In genomic region chr21:42337830-42338729, GRCh38 we compare ENCODE assay signal across 8 cellular contexts. TPM values are rescaled to one million over a fixed set of nuclear protein-coding genes. Genes with fewer than 3 reads are reported as not detected.
DNase-seq lines count a peak whose midpoint lies in the region; ATAC-seq and TF ChIP-seq lines count a peak whose summit lies in the region.

No MANE protein-coding gene starts in this region.

- no peak overlapping the region for H3K4me3 ChIP-seq in hepatocyte
- H3K4me3 ChIP-seq in gastrocnemius medialis = peak overlapping the region in 1 of 4 donors; percentile 30

- no peaks in the 10 kb centered on the region for H3K79me2 ChIP-seq in hepatocyte

- WGBS in hepatocyte (ENCODE audit: low lambda C conversion rate, missing lambda C conversion rate) = 57% methylated on average over 23 of the region's 23 CpGs

- H3K9me2 ChIP-seq in hepatocyte (replicated peaks; ENCODE audit: insufficient read depth) = no peaks in the 10 kb centered on the region

- in situ Hi-C loops in gastrocnemius medialis (cut with MboI; ENCODE audit: low sequenced_read_pairs in 4 of 4) = loop anchor here in 1 of 4 donors (25.0 kb wide), 1 partner anchor 99 kb away; no protein-coding TSS in a partner anchor

- ATAC-seq in gastrocnemius medialis (peak; percentile 69 to 89), GM18498 (IDR thresholded peaks at IDR 0.05; ENCODE audit: unreplicated experiment) (no peak), HG02759 (IDR thresholded peaks at IDR 0.05; ENCODE audit: unreplicated experiment) (no peak)

- no peak overlapping the region for H2AFZ ChIP-seq in hepatocyte

- intact Hi-C loops in gastrocnemius medialis (cut with DNase I; ENCODE audit: low total_unique reads) = loop anchor here (10.0 kb wide), 1 partner anchor 197 kb away; no protein-coding TSS in a partner anchor

- H3K27me3 ChIP-seq in hepatocyte (no peaks in the 10 kb centered on the region), gastrocnemius medialis (peaks cover 7 to 18% (median 8%) of the 10 kb centered on the region in 3 donors)

- TF ChIP-seq POLR2A in gastrocnemius medialis (IDR thresholded peaks at IDR 0.05) = no peak

- H4K20me1 ChIP-seq in hepatocyte (ENCODE audit: insufficient read depth, poor library complexity, severe bottlenecking) = no peaks in the 10 kb centered on the region

- H3K36me3 ChIP-seq in hepatocyte (replicated peaks; ENCODE audit: insufficient read depth, low read depth) (no peaks in the 10 kb centered on the region), gastrocnemius medialis (no peaks in the 10 kb centered on the region)

- peak overlapping the region; percentile 28 for H3K4me2 ChIP-seq in hepatocyte

- peak; percentile 58 for TF ChIP-seq CTCF in hepatocyte (IDR thresholded peaks at IDR 0.05; ENCODE audit: poor library complexity)
- TF ChIP-seq CTCF in gastrocnemius medialis (IDR thresholded peaks at IDR 0.05 in 4 of 5, conservative IDR thresholded peaks at IDR 0.05 in 1 of 5) = peak in 3 of 5 experiments; percentile 45 to 62 (median 50)

- DNase-seq in GF-D8 (lab: John Stamatoyannopoulos, UW) (peak; percentile 34), NCI-H1417 treated with DMSO at 0.1 percent for 48 hours (lab: John Stamatoyannopoulos, UW) (peak; percentile 72), T-helper 2 cell (peak; percentile 51 to 81 (median 73)), amygdala (lab: John Stamatoyannopoulos, UW) (peak in 41 of 56 donors; percentile 5 to 73 (median 42)), hepatocyte (ENCODE audit: low spot score) (peak; percentile 88), gastrocnemius medialis (peak; percentile 18 to 42)

- H3K9me3 ChIP-seq in hepatocyte (ENCODE audit: low read depth) (no peaks in the 10 kb centered on the region), gastrocnemius medialis (no peaks in the 10 kb centered on the region)

- peaks cover 6% of the 10 kb centered on the region for H3K4me1 ChIP-seq in hepatocyte (ENCODE audit: insufficient read depth)
- H3K4me1 ChIP-seq in gastrocnemius medialis = no peaks in the 10 kb centered on the region

- H3K27ac ChIP-seq in hepatocyte = peak overlapping the region; percentile 86
- no peak overlapping the region for H3K27ac ChIP-seq in gastrocnemius medialis

RNA-seq across cellular contexts. Expression of gene TFF2, which starts 12.7 kb away (rescaled TPM):
- total RNA-seq in hepatocyte (15.5 and 23.9 TPM in 2 replicates), gastrocnemius medialis (not detected)
- 28.1 and 58.7 TPM in 2 replicates for polyA plus RNA-seq in hepatocyte

RNA-seq across cellular contexts. Expression of gene TFF3, which starts 22.9 kb away (rescaled TPM):
- 84.4 and 92.0 TPM in 2 replicates for total RNA-seq in hepatocyte
- 589 and 696 TPM in 2 replicates for polyA plus RNA-seq in hepatocyte
- 1 to 10 TPM in 1 of 4 donors, under 1 TPM in 3; 0.64 to 4.7 (median 0.89) TPM for total RNA-seq in gastrocnemius medialis

RNA-seq across cellular contexts. Expression of gene TFF1, which starts 28.3 kb away (rescaled TPM):
- total RNA-seq in hepatocyte (57.4 and 84.2 TPM in 2 replicates), gastrocnemius medialis (not detected)
- polyA plus RNA-seq in hepatocyte = 140 and 221 TPM in 2 replicates

RNA-seq across cellular contexts. Expression of gene TMPRSS3, which starts 57.8 kb away (rescaled TPM):
- total RNA-seq in hepatocyte = 1.4 and 1.7 TPM in 2 replicates
- 1.4 and 1.5 TPM in 2 replicates for polyA plus RNA-seq in hepatocyte
- total RNA-seq in gastrocnemius medialis = not detected

Comparison
In these comparisons a context has a peak if more than half of its experiments do, and no peak if none do; other contexts are left out.
1. DNase-seq: peak in every context shown above with its lines; median percentile 88 in hepatocyte; 73 in T-helper 2 cell; 72 in NCI-H1417 treated with DMSO at 0.1 percent for 48 hours; 42 in amygdala; 34 in GF-D8; 30 in gastrocnemius medialis.
2. ATAC-seq: peak in gastrocnemius medialis (2 of 2); none in GM18498 (single experiment) and HG02759 (single experiment).
3. RNA of gene TFF2, which starts 12.7 kb away (total RNA-seq): 15.5 to 23.9 TPM in hepatocyte; not detected in gastrocnemius medialis; every median in the first group is over 10 times any median in the second.
4. RNA of gene TFF3, which starts 22.9 kb away (total RNA-seq): 84.4 to 92.0 TPM in hepatocyte; 0.64 to 4.7 TPM in gastrocnemius medialis; every median in the first group is over 10 times any median in the second.
5. RNA of gene TFF1, which starts 28.3 kb away (total RNA-seq): 57.4 to 84.2 TPM in hepatocyte; not detected in gastrocnemius medialis; every median in the first group is over 10 times any median in the second.